8 cellular contexts compared by ENCODE assay signal in the genomic region with DNA sequence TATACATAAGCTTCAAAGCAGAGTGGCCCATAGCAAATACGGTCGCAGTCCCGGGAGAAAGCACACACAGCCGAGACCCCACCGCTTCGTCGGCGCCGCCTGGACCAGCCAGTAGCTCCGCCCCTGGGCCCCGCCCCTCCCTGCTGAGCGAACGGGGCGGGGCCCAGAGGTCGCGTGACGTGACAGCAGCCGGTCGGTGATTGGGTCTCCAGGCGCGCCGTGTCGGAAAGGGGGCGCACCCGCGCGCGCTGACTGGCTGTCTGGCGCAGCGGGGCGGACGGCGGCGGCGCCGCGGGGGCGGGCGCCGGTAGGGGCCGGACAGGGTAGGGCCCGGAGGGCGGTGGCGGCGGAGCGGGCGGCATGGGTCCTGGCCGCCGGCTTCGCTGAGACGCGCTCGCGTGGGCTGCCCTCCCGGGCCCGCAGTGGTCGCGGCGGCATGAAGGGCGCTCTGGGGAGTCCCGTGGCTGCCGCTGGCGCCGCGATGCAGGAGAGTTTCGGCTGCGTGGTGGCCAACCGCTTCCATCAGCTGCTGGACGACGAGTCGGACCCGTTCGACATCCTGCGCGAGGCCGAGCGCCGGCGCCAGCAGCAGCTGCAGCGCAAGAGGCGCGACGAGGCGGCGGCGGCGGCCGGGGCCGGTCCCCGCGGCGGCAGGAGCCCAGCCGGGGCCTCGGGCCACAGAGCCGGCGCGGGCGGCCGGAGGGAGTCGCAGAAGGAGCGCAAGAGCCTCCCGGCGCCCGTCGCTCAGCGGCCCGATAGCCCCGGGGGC. TPM values are rescaled to one million over a fixed set of nuclear protein-coding genes. Genes with fewer than 3 reads are reported as not detected.
DNase-seq lines count a peak whose midpoint lies in the region; ATAC-seq lines count a peak whose summit lies in the region.

Gene HABP4, plus strand, starts transcription at position 326 of the 769 bp plus-strand sequence. Its CDS starts 111 bp downstream, at position 437.

- peak within 1 kb of the TSS; percentile 87 to 89 for H3K27ac Mint-ChIP-seq in effector memory CD8-positive, alpha-beta T cell

- H3K36me3 Mint-ChIP-seq in effector memory CD8-positive, alpha-beta T cell (ENCODE audit: insufficient read depth) = peaks cover 3% of the 10 kb centered on the region

- peaks cover 12 to 14% of the 10 kb centered on the region in 2 donors for H3K4me1 Mint-ChIP-seq in effector memory CD8-positive, alpha-beta T cell (ENCODE audit: low read depth in 2 of 2)

- peak within 1 kb of the TSS; percentile 86 to 92 for H3K4me3 Mint-ChIP-seq in effector memory CD8-positive, alpha-beta T cell

- no peaks in the 10 kb centered on the region for H3K9me3 Mint-ChIP-seq in effector memory CD8-positive, alpha-beta T cell

- H3K27me3 Mint-ChIP-seq in effector memory CD8-positive, alpha-beta T cell = no peaks in the 10 kb centered on the region

- DNase-seq in COLO668 (lab: John Stamatoyannopoulos, UW; ENCODE audit: unreplicated experiment) (peak; percentile 98), HT-29 (ENCODE audit: low spot score) (peak; percentile 96), mesenteric fat pad (ENCODE audit: low spot score) (peak; percentile 99)
- peak; percentile 88 for DNase-seq in NK-92 treated with Interleukin-12 subunit alpha and Interleukin-12 subunit beta, amount 100 ng/mL, for 24 hours (lab: John Stamatoyannopoulos, UW)
- peak; percentile 88 to 93 for DNase-seq in activated CD8-positive, alpha-beta memory T cell treated with anti-CD3 and anti-CD28 coated beads for 4 hours (ENCODE audit: low read depth in 2 of 2)
- peak; percentile 91 to 94 (median 93) for DNase-seq in effector memory CD8-positive, alpha-beta T cell
- peak; percentile 92 for DNase-seq in stimulated activated CD8-positive, alpha-beta memory T cell treated with anti-CD3 and anti-CD28 coated beads, Interleukin-15, amount 100 ng/mL, for 1 hour (ENCODE audit: low read depth)

- ATAC-seq in GM21360 (IDR thresholded peaks at IDR 0.05; ENCODE audit: unreplicated experiment) = peak; percentile 96
- ATAC-seq in effector memory CD8-positive, alpha-beta T cell (replicated peaks) = peak; percentile 90

RNA-seq across cellular contexts. Expression of gene HABP4, which starts in this region (rescaled TPM):
- total RNA-seq in HT-29 (2014; rRNA removed; shearing (Covaris generic)) = 3.3 and 5.0 TPM in 2 replicates
- total RNA-seq in mesenteric fat pad = 20.7 TPM

Comparison
In these comparisons a context has a peak if more than half of its experiments do, and no peak if none do; other contexts are left out.
1. Peak in every context shown above with its lines: DNase-seq and ATAC-seq.